Comparison of ENCODE assay signal across 18 cellular contexts in genomic region chr4:172826346-172826745, GRCh38.
"Had no signal": no experiment of that assay in that cellular context is flagged by ENCODE, and none has a peak within 500 bp of the region (broad histone marks: within the 10 kb centered on the region; RNA-seq: fewer than 3 reads in every experiment).

No MANE protein-coding gene starts in this region.

- H3K4me1 ChIP-seq: spleen, upper lobe of left lung had no signal

- ATAC-seq: activated T-cell treated with anti-CD3 and anti-CD28 coated beads, Interleukin-2, amount 50 U/mL, for 72 hours; left lobe of liver; stimulated activated naive CD8-positive, alpha-beta T cell treated with anti-CD3 and anti-CD28 coated beads, Interleukin-15, amount 100 ng/mL, for 72 hours had no signal

- H3K4me3 ChIP-seq: hepatocyte, ovary, sigmoid colon, spleen, upper lobe of left lung had no signal

- H3K4me1 Mint-ChIP-seq: activated CD4-positive, alpha-beta T cell treated with anti-CD3 and anti-CD28 coated beads, Interleukin-2, amount 10 ng/mL, durations not matched to agents 24 days and 14 days; stimulated activated naive CD8-positive, alpha-beta T cell treated with anti-CD3 and anti-CD28 coated beads, Interleukin-15, amount 100 ng/mL, for 72 hours had no signal

- H2AFZ ChIP-seq: hepatocyte had no signal

- H3K27ac Mint-ChIP-seq: activated CD4-positive, alpha-beta T cell treated with anti-CD3 and anti-CD28 coated beads, Interleukin-2, amount 10 ng/mL, durations not matched to agents 24 days and 14 days; activated naive CD8-positive, alpha-beta T cell; activated T-cell treated with anti-CD3 and anti-CD28 coated beads, Interleukin-2, amount 50 U/mL, for 72 hours; stimulated activated naive CD8-positive, alpha-beta T cell treated with anti-CD3 and anti-CD28 coated beads, Interleukin-15, amount 100 ng/mL, for 72 hours had no signal

- H3K36me3 ChIP-seq: ovary, sigmoid colon, spleen, upper lobe of left lung had no signal

- H3K9me3 ChIP-seq: ovary, sigmoid colon, spleen, upper lobe of left lung had no signal

- H3K36me3 Mint-ChIP-seq: activated naive CD8-positive, alpha-beta T cell had no signal

- H3K27ac ChIP-seq: hepatocyte, ovary, sigmoid colon, spleen, upper lobe of left lung had no signal

- H3K4me2 ChIP-seq: hepatocyte had no signal

- H3K9me3 Mint-ChIP-seq: activated CD4-positive, alpha-beta T cell treated with anti-CD3 and anti-CD28 coated beads, Interleukin-2, amount 10 ng/mL, durations not matched to agents 24 days and 14 days; activated T-cell treated with anti-CD3 and anti-CD28 coated beads, Interleukin-2, amount 50 U/mL, for 72 hours; stimulated activated naive CD8-positive, alpha-beta T cell treated with anti-CD3 and anti-CD28 coated beads, Interleukin-15, amount 100 ng/mL, for 72 hours had no signal

- DNase-seq: activated CD4-positive, alpha-beta T cell treated with anti-CD3 and anti-CD28 coated beads, Interleukin-2, amount 10 ng/mL, durations not matched to agents 24 days and 14 days; activated CD4-positive, CD25-positive, alpha-beta regulatory T cell; activated CD8-positive, alpha-beta memory T cell treated with anti-CD3 and anti-CD28 coated beads, Interleukin-2, amount 50 U/mL, for 48 hours; activated gamma-delta T cell; activated T-cell treated with anti-CD3 and anti-CD28 coated beads, Interleukin-2, amount 50 U/mL, for 72 hours; erythroblast; islet precursor cell; midbrain; ovary; sigmoid colon; spleen; stimulated activated naive CD8-positive, alpha-beta T cell treated with anti-CD3 and anti-CD28 coated beads, Interleukin-15, amount 100 ng/mL, for 72 hours; T-helper 2 cell; upper lobe of left lung had no signal

- H3K27me3 ChIP-seq: hepatocyte, ovary, sigmoid colon, spleen, upper lobe of left lung had no signal

- H3K4me3 Mint-ChIP-seq: activated CD4-positive, alpha-beta T cell treated with anti-CD3 and anti-CD28 coated beads, Interleukin-2, amount 10 ng/mL, durations not matched to agents 24 days and 14 days; activated naive CD8-positive, alpha-beta T cell; activated T-cell treated with anti-CD3 and anti-CD28 coated beads, Interleukin-2, amount 50 U/mL, for 72 hours; neural crest cell; stimulated activated naive CD8-positive, alpha-beta T cell treated with anti-CD3 and anti-CD28 coated beads, Interleukin-15, amount 100 ng/mL, for 72 hours had no signal
